In the genomic region with DNA sequence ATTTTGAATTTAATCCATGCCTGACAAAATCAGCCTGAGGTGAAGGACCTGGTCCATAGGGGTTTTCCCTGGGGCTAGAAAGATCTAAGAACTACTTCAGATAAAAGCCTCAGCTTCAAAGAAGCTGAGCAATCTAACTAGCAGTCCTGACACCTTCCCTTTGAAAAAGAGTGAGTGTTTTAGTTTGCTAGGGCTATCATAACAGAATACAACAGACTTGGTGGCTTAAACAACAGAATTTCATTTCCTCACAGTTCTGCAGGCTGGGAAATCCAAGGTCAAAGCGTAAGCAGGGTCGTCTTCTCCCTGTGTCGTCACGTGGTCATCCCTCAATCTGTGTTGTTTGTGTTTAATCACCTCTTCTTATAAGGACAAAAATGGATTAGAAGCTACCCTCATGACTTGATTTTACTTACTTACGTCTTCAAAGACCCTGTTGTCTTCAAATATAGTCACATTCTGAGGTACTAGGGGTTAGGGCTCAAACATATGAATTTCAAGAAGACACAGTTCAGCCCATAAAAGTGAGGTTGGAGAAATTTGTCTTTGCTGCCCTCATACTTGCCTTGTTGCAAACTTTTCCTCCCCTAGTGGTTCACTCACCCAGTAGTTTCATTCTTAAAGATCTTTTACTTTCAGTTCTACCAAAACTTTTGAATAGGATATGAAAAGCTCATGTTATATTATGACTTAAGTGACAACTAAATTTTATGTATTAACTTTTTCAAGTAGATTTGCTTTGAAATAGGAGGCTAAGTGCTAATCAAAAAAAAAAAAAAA, we compare ENCODE assay signal across 10 cellular contexts.
DNase-seq lines count a peak whose midpoint lies in the region; ATAC-seq and TF ChIP-seq lines count a peak whose summit lies in the region.
"Had no signal": no experiment of that assay in that cellular context is flagged by ENCODE, and none has a peak within 500 bp of the region (broad histone marks: within the 10 kb centered on the region; RNA-seq: fewer than 3 reads in every experiment).

No MANE protein-coding gene starts in this region.

- no peak overlapping the region; the same call in 1 of the 2 replicates for H3K4me3 ChIP-seq in GM06990 (replicated peaks; ENCODE audit: low read depth, low read length)
- H3K4me3 ChIP-seq in PC-3 (ENCODE audit: low read length) = no peak overlapping the region
- no peak overlapping the region for H3K4me3 ChIP-seq in dorsolateral prefrontal cortex
- H3K4me3 ChIP-seq: lower lobe of right lung had no signal

- no TSS peak for BruUV-seq in PC-3 (replicated peaks; lab: Mats Ljungman, UMichigan)

- H3K27me3 ChIP-seq in GM06990 (replicated peaks; ENCODE audit: control insufficient read depth, insufficient read depth, low read length) (no peaks in the 10 kb centered on the region), PC-3 (ENCODE audit: low read length) (no peaks in the 10 kb centered on the region), dorsolateral prefrontal cortex (no peaks in the 10 kb centered on the region)

- H3K27ac ChIP-seq in PC-3 (ENCODE audit: low read length) (no peak overlapping the region), dorsolateral prefrontal cortex (no peak overlapping the region)
- H3K27ac ChIP-seq: lower lobe of right lung had no signal

- H3F3A ChIP-seq in PC-3 (ENCODE audit: low read length, unreplicated experiment) = no peaks in the 10 kb centered on the region

- peaks cover 9% of the 10 kb centered on the region for H3K4me1 ChIP-seq in PC-3 (ENCODE audit: insufficient read depth, low read length)
- H3K4me1 ChIP-seq: Caco-2, lower lobe of right lung had no signal

- H3K79me2 ChIP-seq in PC-3 (ENCODE audit: low read length) = no peaks in the 10 kb centered on the region

- DNase-seq in GM06990 (ENCODE audit: extremely low read depth, insufficient read length) = peak; percentile 35
- DNase-seq in PC-3 = no peak
- no peak for DNase-seq in cerebellar cortex (ENCODE audit: low spot score)
- no peak for DNase-seq in RPMI8226
- no peak for DNase-seq in NCI-H2029 treated with DMSO at 0.1 percent for 48 hours (lab: John Stamatoyannopoulos, UW)
- DNase-seq in dorsolateral prefrontal cortex = no peak
- DNase-seq: Caco-2, lower lobe of right lung had no signal

- H3K9me3 ChIP-seq in PC-3 (ENCODE audit: low read length) = no peaks in the 10 kb centered on the region
- H3K9me3 ChIP-seq: Caco-2, lower lobe of right lung had no signal

- CTCF ChIA-PET in PC-3 (lab: Charles Lee) = no interaction called here

- peak; percentile 32 for TF ChIP-seq CTCF in GM06990 (IDR thresholded peaks at IDR 0.05; ENCODE audit: insufficient read depth, low read length, poor library complexity, severe bottlenecking)
- no peak for TF ChIP-seq CTCF in PC-3 (conservative IDR thresholded peaks at IDR 0.05; ENCODE audit: low read depth, low read length)
- no peak for TF ChIP-seq CTCF in dorsolateral prefrontal cortex (IDR thresholded peaks at IDR 0.05 in 54 of 56, conservative IDR thresholded peaks at IDR 0.05 in 2 of 56; ENCODE audit: low read depth in 1 of 56, partially characterized antibody in 56 of 56)

- POLR2A ChIA-PET in PC-3 (lab: Charles Lee; ENCODE audit: unreplicated experiment) = no interaction called here

- H3K9me2 ChIP-seq in PC-3 (replicated peaks; ENCODE audit: low read length) = no peaks in the 10 kb centered on the region

- intact Hi-C loops in PC-3 (cut with micrococcal nuclease) = no loop called here
- intact Hi-C loops in dorsolateral prefrontal cortex (cut with DNase I) = no loop called here

- H3K36me3 ChIP-seq in GM06990 (ENCODE audit: control insufficient read depth, insufficient read depth, low read length) = no peaks in the 10 kb centered on the region
- H3K36me3 ChIP-seq in PC-3 (ENCODE audit: low read depth, low read length) = no peaks in the 10 kb centered on the region
- H3K36me3 ChIP-seq: lower lobe of right lung had no signal

- peak; percentile 68 for ATAC-seq in GM19328 (IDR thresholded peaks at IDR 0.05; ENCODE audit: unreplicated experiment)
- ATAC-seq in HG02938 (IDR thresholded peaks at IDR 0.05; ENCODE audit: unreplicated experiment) = peak; percentile 80
- no peak for ATAC-seq in PC-3
- ATAC-seq: lower lobe of right lung had no signal

- no peaks in the 10 kb centered on the region for H4K20me1 ChIP-seq in PC-3 (ENCODE audit: low read length)

- H3K9ac ChIP-seq in PC-3 (ENCODE audit: low read length) = no peak overlapping the region

- H2AFZ ChIP-seq in PC-3 (ENCODE audit: low read length) = 0 out of 2 replicates have a peak overlapping the region, but pooled peaks have one; percentile 36

- H3K4me2 ChIP-seq in PC-3 (ENCODE audit: low read length) = 0 out of 2 replicates have a peak overlapping the region, but pooled peaks have one; percentile 41
